ENCODE assay signal across 8 cellular contexts in the genomic region with DNA sequence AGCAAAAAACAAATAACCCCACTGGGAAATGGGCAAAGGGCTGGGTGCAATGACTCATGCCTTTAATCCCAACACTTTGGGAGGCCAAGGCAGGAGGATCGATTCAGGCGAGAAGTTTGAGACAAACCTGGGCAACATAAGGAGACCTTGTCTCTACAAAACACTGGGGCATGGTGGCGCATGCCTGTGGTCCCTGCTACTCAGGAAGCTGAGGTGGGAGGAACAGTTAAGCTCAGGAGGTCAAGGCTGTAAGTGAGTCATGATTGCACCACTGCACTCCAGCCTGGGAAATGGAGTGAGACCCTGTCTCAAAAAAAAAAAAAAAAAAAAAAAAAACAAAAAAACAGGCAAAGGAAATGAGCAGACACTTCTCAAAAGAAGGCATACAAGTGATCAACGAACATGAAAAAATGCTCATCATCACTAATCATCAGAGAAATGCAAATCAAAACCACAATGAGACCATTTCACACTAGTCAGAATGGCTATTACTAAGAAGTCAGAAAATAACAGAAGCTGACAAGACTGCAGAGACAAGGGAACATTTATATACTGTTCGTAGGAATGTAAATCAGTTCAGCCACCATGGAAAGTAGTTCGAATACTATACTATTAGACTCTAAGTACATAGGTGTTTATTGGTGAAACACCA. TPM values are rescaled to one million over a fixed set of nuclear protein-coding genes. Genes with fewer than 3 reads are reported as not detected.
DNase-seq lines count a peak whose midpoint lies in the region; ATAC-seq and TF ChIP-seq lines count a peak whose summit lies in the region.

No MANE protein-coding gene starts in this region.

- H3K79me1 ChIP-seq in trophoblast cell (ENCODE audit: low read length) (no peaks in the 10 kb centered on the region), H9 (ENCODE audit: insufficient read depth, low read depth, low read length, poor library complexity, severe bottlenecking) (no peaks in the 10 kb centered on the region)

- no peak overlapping the region for H4K5ac ChIP-seq in H9 (ENCODE audit: insufficient read length, low read depth, low read length)

- H3K14ac ChIP-seq in trophoblast cell (ENCODE audit: low read length) (no peak overlapping the region), H9 (ENCODE audit: insufficient read depth, low read length) (no peak overlapping the region)

- no peak overlapping the region for H2BK120ac ChIP-seq in trophoblast cell (ENCODE audit: insufficient read depth, low read length, poor library complexity)
- H2BK120ac ChIP-seq in H9 (ENCODE audit: low read depth, low read length, poor library complexity, severe bottlenecking): no peak overlapping the region

- no peak overlapping the region for H3K4me3 Mint-ChIP-seq in H9
- H3K4me3 Mint-ChIP-seq in CD4-positive, alpha-beta memory T cell: no peak overlapping the region

- H3K27ac ChIP-seq in trophoblast cell (ENCODE audit: low read depth, low read length): no peak overlapping the region
- H3K27ac ChIP-seq in H9 (ENCODE audit: insufficient read length, low read depth, low read length): no peak overlapping the region
- no peak overlapping the region for H3K27ac ChIP-seq in CD4-positive, alpha-beta memory T cell (ENCODE audit: low read depth, low read length)

- intact Hi-C loops in CD4-positive, alpha-beta memory T cell (cut with micrococcal nuclease): no loop called here
- intact Hi-C loops in Right ventricle myocardium inferior (cut with DNase I): no loop called here
- intact Hi-C loops in posterior vena cava (cut with DNase I): no loop called here

- H4K8ac ChIP-seq in trophoblast cell (ENCODE audit: low read depth, low read length) (no peak overlapping the region), H9 (replicated peaks; ENCODE audit: insufficient read length, low read depth, low read length) (no peak overlapping the region)

- H3K9me3 ChIP-seq in trophoblast cell (ENCODE audit: insufficient read depth, low read depth, low read length) (no peaks in the 10 kb centered on the region), H9 (ENCODE audit: control insufficient read depth, low read depth, low read length) (no peaks in the 10 kb centered on the region)
- no peaks in the 10 kb centered on the region for H3K9me3 ChIP-seq in CD4-positive, alpha-beta memory T cell (ENCODE audit: control insufficient read depth in 1 of 2, low read length in 2 of 2)

- no peak overlapping the region for H2BK20ac ChIP-seq in H9 (ENCODE audit: low read depth, low read length, poor library complexity, severe bottlenecking)

- no peak overlapping the region for H3K27ac Mint-ChIP-seq in H9
- H3K27ac Mint-ChIP-seq in CD4-positive, alpha-beta memory T cell: peak overlapping the region in 1 of 7 donors; percentile 29

- H3K79me2 ChIP-seq in trophoblast cell (ENCODE audit: control insufficient read depth, insufficient read depth, low read length, poor library complexity): no peaks in the 10 kb centered on the region
- no peaks in the 10 kb centered on the region for H3K79me2 ChIP-seq in H9 (ENCODE audit: insufficient read depth, low read length)

- DNase-seq in OCI-M1 (lab: John Stamatoyannopoulos, UW) (peak; percentile 22), trophoblast cell (peak; percentile 27 to 40), H9 (no peak), Right ventricle myocardium inferior (ENCODE audit: missing footprints) (no peak), posterior vena cava (ENCODE audit: low spot score) (no peak)
- no peak for DNase-seq in CD4-positive, alpha-beta memory T cell

- H3K4me1 Mint-ChIP-seq in H9: no peaks in the 10 kb centered on the region
- peaks cover 0 to 8% (median 0%) of the 10 kb centered on the region in 4 donors for H3K4me1 Mint-ChIP-seq in CD4-positive, alpha-beta memory T cell

- WGBS in trophoblast cell (ENCODE audit: extremely low coverage, insufficient coverage, insufficient read length): no CpG with 5 or more reads among the region's 6 CpGs
- WGBS in H9 (ENCODE audit: extremely low coverage, insufficient read length, low lambda C conversion rate): no CpG with 5 or more reads among the region's 6 CpGs

- no peaks in the 10 kb centered on the region for H3K9me3 Mint-ChIP-seq in H9
- H3K9me3 Mint-ChIP-seq in CD4-positive, alpha-beta memory T cell: no peaks in the 10 kb centered on the region

- no peaks in the 10 kb centered on the region for H3K36me3 Mint-ChIP-seq in H9 (ENCODE audit: insufficient read depth in 1 of 3, low read depth in 3 of 3)
- H3K36me3 Mint-ChIP-seq in CD4-positive, alpha-beta memory T cell: no peaks in the 10 kb centered on the region

- H3K23ac ChIP-seq in trophoblast cell (ENCODE audit: low read length) (no peak overlapping the region), H9 (ENCODE audit: insufficient read length, low read depth, low read length) (no peak overlapping the region)

- TF ChIP-seq CTCF in H9 (conservative IDR thresholded peaks at IDR 0.05): no peak

- H4K20me1 ChIP-seq in H9 (ENCODE audit: control insufficient read depth, insufficient read depth, insufficient read length): no peaks in the 10 kb centered on the region

- no peak overlapping the region for H3K4me3 ChIP-seq in trophoblast cell (ENCODE audit: low read depth, low read length)
- no peak overlapping the region for H3K4me3 ChIP-seq in CD4-positive, alpha-beta memory T cell (ENCODE audit: low read length in 2 of 2)

- H2AK5ac ChIP-seq in trophoblast cell (ENCODE audit: low read length): no peak overlapping the region
- H2AK5ac ChIP-seq in H9 (ENCODE audit: insufficient read length, low read length): no peak overlapping the region

- H3T11ph ChIP-seq in H9 (ENCODE audit: low read length): no peak overlapping the region

- no peak overlapping the region for H2BK12ac ChIP-seq in trophoblast cell (ENCODE audit: low read length)
- H2BK12ac ChIP-seq in H9 (ENCODE audit: insufficient read length, low read depth, low read length): no peak overlapping the region

- no peak overlapping the region for H3K18ac ChIP-seq in trophoblast cell (ENCODE audit: low read length)
- no peak overlapping the region for H3K18ac ChIP-seq in H9 (ENCODE audit: insufficient read length, low read depth, low read length)

- ATAC-seq in GM19351 (IDR thresholded peaks at IDR 0.05; ENCODE audit: unreplicated experiment): peak; percentile 88
- ATAC-seq in HG02885 (IDR thresholded peaks at IDR 0.05; ENCODE audit: poor library complexity, unreplicated experiment): peak; percentile 89
- no peak for ATAC-seq in Right ventricle myocardium inferior

- H2BK5ac ChIP-seq in trophoblast cell (ENCODE audit: low read depth, low read length, poor library complexity): no peak overlapping the region
- no peak overlapping the region for H2BK5ac ChIP-seq in H9 (ENCODE audit: insufficient read length, low read length)

- H3K4ac ChIP-seq in trophoblast cell (ENCODE audit: low read depth, low read length) (no peak overlapping the region), H9 (ENCODE audit: low read depth, low read length) (no peak overlapping the region)

- H3K23me2 ChIP-seq in H9 (ENCODE audit: insufficient read length, low read depth, low read length, poor library complexity, severe bottlenecking): no peaks in the 10 kb centered on the region

- no peak overlapping the region for H2BK15ac ChIP-seq in H9 (ENCODE audit: low read depth, low read length)

- H3K4me1 ChIP-seq in trophoblast cell (ENCODE audit: control insufficient read depth in 1 of 2, insufficient read depth in 2 of 2, low read length in 2 of 2) (no peaks in the 10 kb centered on the region), H9 (ENCODE audit: insufficient read depth, low read length) (no peaks in the 10 kb centered on the region)
- H3K4me1 ChIP-seq in CD4-positive, alpha-beta memory T cell (ENCODE audit: insufficient read depth, low read length): no peaks in the 10 kb centered on the region

- H3K4me2 ChIP-seq in trophoblast cell (ENCODE audit: low read length) (no peak overlapping the region), H9 (ENCODE audit: insufficient read depth, insufficient read length, low read length) (no peak overlapping the region)

- H3K27me3 ChIP-seq in trophoblast cell (ENCODE audit: insufficient read depth, low read length): no peaks in the 10 kb centered on the region
- no peaks in the 10 kb centered on the region for H3K27me3 ChIP-seq in H9 (ENCODE audit: insufficient read depth, low read length)
- no peaks in the 10 kb centered on the region for H3K27me3 ChIP-seq in CD4-positive, alpha-beta memory T cell (ENCODE audit: insufficient read depth, low read length)

- no peak overlapping the region for H3K9ac ChIP-seq in trophoblast cell (ENCODE audit: low read length)
- H3K9ac ChIP-seq in H9 (ENCODE audit: extremely low read depth, insufficient read length, low read length): no peak overlapping the region

- no peak overlapping the region for H4K91ac ChIP-seq in trophoblast cell (ENCODE audit: low read depth, low read length)
- no peak overlapping the region for H4K91ac ChIP-seq in H9 (ENCODE audit: insufficient read length, low read depth, low read length)

- POLR2A ChIA-PET in CD4-positive, alpha-beta memory T cell (lab: Charles Lee; ENCODE audit: partially characterized antibody): no interaction called here

- no peaks in the 10 kb centered on the region for H3K36me3 ChIP-seq in trophoblast cell (ENCODE audit: control insufficient read depth in 1 of 2, insufficient read depth in 2 of 2, low read length in 2 of 2)
- H3K36me3 ChIP-seq in CD4-positive, alpha-beta memory T cell (ENCODE audit: insufficient read depth, low read length): no peaks in the 10 kb centered on the region

- no peak overlapping the region for H3K56ac ChIP-seq in H9 (ENCODE audit: insufficient read length, low read depth, low read length)

- no peak overlapping the region for H4K12ac ChIP-seq in trophoblast cell (ENCODE audit: low read depth, low read length)

- H2AFZ ChIP-seq in trophoblast cell (ENCODE audit: insufficient read depth, low read length, poor library complexity): no peak overlapping the region
- no peak overlapping the region for H2AFZ ChIP-seq in H9 (ENCODE audit: low read length)

- no peaks in the 10 kb centered on the region for H3K27me3 Mint-ChIP-seq in H9 (ENCODE audit: low read depth)
- H3K27me3 Mint-ChIP-seq in CD4-positive, alpha-beta memory T cell: peaks cover 0 to 3% of the 10 kb centered on the region in 2 donors

- CTCF ChIA-PET in CD4-positive, alpha-beta memory T cell (lab: Charles Lee; ENCODE audit: partially characterized antibody): no interaction called here

RNA-seq across cellular contexts. Expression of gene SMCO4, which starts 48.2 kb away (rescaled TPM):
- polyA plus RNA-seq in trophoblast cell (2013): 29.0 and 32.8 TPM in 2 replicates
- total RNA-seq in H9 (2021) (35.6 and 41.1 TPM in 2 replicates), Right ventricle myocardium inferior (45.3 TPM), posterior vena cava (10 to 100 TPM; 11.6 to 11.7 TPM)
- total RNA-seq in CD4-positive, alpha-beta memory T cell: 10 to 100 TPM; 14.5 to 14.7 TPM
- polyA plus RNA-seq in CD4-positive, alpha-beta memory T cell: 10 to 100 TPM; 13.1 to 16.2 TPM

Comparison
In these comparisons a context has a peak if more than half of its experiments do, and no peak if none do; other contexts are left out.
1. DNase-seq: peak in OCI-M1 (single experiment) and trophoblast cell (2 of 2); none in H9 (single experiment), CD4-positive, alpha-beta memory T cell (0 of 5), Right ventricle myocardium inferior (single experiment) and posterior vena cava (single experiment).